In the genomic region with DNA sequence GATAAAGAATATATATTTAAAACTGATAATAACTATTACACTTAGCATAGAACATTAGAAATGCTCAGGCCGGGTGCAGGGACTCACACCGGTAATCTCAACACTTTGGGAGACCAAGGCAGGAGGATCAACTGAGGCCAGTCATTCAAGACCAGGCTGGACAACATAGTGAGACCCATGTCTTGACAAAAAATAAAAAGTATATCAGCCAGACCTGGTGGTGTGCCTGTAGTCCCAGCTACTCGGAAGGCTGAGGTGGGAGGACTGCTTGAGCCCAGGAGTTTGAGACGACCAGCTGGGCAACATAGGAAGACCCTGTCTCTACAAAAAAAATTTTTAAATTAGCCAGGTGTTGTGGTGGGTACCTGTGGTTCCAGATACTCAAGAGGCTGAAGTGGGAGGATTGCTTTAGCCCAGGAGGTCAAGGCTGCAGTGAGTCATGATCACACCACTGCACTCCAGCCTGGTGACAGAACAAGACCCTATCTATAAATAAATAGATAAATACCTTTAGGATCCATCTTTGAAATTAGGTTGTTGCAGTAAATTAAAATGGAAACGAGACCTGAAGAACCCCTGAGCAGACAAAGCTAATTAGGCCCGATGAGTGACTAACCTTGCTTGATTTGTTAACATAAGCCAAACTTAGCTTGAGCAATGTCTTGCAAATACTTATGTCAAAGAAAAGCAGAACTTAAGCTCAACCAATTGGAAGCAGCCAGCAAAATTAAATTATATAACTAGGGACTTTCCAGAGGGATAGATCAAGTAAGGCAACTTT, we compare ENCODE assay signal across 1 cellular context.
TF ChIP-seq lines count a peak whose summit lies in the region.

No MANE protein-coding gene starts in this region.

TF ChIP-seq in SK-N-SH treated with all-trans-retinoic acid at 6 μM for 48 hours, 23 proteins besides CTCF, POLR2A, EP300 and RAD21 (continued from another document):
- TF ChIP-seq ZNF8 (CRISPR knock-in tag; IDR thresholded peaks at IDR 0.05) (no peak), ARNTL (CRISPR knock-in tag; IDR thresholded peaks at IDR 0.05; ENCODE audit: borderline replicate concordance, low read depth) (no peak), BACH2 (CRISPR knock-in tag; IDR thresholded peaks at IDR 0.05; ENCODE audit: borderline replicate concordance) (no peak), TOX (CRISPR knock-in tag; IDR thresholded peaks at IDR 0.05; ENCODE audit: borderline replicate concordance) (no peak)
- TF ChIP-seq, protein P1, sequence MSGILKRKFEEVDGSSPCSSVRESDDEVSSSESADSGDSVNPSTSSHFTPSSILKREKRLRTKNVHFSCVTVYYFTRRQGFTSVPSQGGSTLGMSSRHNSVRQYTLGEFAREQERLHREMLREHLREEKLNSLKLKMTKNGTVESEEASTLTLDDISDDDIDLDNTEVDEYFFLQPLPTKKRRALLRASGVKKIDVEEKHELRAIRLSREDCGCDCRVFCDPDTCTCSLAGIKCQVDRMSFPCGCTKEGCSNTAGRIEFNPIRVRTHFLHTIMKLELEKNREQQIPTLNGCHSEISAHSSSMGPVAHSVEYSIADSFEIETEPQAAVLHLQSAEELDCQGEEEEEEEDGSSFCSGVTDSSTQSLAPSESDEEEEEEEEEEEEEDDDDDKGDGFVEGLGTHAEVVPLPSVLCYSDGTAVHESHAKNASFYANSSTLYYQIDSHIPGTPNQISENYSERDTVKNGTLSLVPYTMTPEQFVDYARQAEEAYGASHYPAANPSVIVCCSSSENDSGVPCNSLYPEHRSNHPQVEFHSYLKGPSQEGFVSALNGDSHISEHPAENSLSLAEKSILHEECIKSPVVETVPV (CRISPR knock-in tag; IDR thresholded peaks at IDR 0.05) = no peak
- TF ChIP-seq, protein P2, sequence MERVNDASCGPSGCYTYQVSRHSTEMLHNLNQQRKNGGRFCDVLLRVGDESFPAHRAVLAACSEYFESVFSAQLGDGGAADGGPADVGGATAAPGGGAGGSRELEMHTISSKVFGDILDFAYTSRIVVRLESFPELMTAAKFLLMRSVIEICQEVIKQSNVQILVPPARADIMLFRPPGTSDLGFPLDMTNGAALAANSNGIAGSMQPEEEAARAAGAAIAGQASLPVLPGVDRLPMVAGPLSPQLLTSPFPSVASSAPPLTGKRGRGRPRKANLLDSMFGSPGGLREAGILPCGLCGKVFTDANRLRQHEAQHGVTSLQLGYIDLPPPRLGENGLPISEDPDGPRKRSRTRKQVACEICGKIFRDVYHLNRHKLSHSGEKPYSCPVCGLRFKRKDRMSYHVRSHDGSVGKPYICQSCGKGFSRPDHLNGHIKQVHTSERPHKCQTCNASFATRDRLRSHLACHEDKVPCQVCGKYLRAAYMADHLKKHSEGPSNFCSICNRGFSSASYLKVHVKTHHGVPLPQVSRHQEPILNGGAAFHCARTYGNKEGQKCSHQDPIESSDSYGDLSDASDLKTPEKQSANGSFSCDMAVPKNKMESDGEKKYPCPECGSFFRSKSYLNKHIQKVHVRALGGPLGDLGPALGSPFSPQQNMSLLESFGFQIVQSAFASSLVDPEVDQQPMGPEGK (CRISPR knock-in tag; IDR thresholded peaks at IDR 0.05; ENCODE audit: borderline replicate concordance) = no peak
